Comparison of ENCODE assay signal across 1 cellular context in the genomic region with DNA sequence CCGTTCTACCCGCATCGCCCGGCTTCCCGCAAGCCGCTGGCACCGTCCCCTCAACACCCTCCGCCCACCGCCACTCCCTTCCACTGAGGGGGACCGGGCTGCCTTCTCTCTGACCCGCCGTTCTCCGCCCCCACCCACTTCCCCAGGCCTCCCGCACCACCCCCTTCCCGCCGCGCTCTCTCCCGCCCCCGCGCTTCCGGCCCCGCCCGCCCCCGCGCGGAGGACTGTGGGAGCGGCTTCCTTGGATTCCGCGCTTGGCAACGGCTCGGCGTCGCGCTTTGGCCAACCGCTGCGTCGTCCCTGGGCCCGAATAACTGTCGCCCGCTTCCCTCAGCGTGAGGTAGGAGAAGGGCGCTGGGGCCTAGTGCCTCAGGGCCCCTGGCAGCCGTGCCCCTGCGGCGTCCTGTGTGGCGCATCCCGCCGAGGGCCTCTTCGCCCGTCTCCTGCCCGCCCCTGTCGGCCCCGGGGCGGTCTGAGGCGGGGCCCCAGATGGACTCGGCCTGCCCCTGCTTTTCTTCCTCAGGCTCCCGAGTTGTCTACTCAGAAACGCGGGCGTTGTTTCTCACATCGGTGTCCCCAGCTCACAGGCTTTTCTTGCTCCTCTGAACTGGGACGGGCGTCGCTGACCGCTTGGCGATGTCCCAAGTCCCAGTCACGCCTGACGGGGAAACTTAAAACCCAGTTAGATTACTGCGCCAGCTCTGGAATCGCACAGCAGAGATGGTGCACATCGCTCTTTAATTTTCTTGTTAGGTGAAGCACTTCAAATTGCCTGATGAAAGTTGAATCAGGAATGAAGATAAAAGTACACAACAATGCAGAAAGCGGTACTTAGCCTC.
TF ChIP-seq lines count a peak whose summit lies in the region.

A gene with protein sequence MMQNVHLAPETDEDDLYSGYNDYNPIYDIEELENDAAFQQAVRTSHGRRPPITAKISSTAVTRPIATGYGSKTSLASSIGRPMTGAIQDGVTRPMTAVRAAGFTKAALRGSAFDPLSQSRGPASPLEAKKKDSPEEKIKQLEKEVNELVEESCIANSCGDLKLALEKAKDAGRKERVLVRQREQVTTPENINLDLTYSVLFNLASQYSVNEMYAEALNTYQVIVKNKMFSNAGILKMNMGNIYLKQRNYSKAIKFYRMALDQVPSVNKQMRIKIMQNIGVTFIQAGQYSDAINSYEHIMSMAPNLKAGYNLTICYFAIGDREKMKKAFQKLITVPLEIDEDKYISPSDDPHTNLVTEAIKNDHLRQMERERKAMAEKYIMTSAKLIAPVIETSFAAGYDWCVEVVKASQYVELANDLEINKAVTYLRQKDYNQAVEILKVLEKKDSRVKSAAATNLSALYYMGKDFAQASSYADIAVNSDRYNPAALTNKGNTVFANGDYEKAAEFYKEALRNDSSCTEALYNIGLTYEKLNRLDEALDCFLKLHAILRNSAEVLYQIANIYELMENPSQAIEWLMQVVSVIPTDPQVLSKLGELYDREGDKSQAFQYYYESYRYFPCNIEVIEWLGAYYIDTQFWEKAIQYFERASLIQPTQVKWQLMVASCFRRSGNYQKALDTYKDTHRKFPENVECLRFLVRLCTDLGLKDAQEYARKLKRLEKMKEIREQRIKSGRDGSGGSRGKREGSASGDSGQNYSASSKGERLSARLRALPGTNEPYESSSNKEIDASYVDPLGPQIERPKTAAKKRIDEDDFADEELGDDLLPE (plus strand): TSS at position 241 of the 839 bp plus-strand sequence. CDS start 7,229 bp downstream, outside the sequence.

TF ChIP-seq in GM12878, 131 proteins besides CTCF, POLR2A, EP300 and RAD21 (continued from another document):
- TF ChIP-seq, protein P1, sequence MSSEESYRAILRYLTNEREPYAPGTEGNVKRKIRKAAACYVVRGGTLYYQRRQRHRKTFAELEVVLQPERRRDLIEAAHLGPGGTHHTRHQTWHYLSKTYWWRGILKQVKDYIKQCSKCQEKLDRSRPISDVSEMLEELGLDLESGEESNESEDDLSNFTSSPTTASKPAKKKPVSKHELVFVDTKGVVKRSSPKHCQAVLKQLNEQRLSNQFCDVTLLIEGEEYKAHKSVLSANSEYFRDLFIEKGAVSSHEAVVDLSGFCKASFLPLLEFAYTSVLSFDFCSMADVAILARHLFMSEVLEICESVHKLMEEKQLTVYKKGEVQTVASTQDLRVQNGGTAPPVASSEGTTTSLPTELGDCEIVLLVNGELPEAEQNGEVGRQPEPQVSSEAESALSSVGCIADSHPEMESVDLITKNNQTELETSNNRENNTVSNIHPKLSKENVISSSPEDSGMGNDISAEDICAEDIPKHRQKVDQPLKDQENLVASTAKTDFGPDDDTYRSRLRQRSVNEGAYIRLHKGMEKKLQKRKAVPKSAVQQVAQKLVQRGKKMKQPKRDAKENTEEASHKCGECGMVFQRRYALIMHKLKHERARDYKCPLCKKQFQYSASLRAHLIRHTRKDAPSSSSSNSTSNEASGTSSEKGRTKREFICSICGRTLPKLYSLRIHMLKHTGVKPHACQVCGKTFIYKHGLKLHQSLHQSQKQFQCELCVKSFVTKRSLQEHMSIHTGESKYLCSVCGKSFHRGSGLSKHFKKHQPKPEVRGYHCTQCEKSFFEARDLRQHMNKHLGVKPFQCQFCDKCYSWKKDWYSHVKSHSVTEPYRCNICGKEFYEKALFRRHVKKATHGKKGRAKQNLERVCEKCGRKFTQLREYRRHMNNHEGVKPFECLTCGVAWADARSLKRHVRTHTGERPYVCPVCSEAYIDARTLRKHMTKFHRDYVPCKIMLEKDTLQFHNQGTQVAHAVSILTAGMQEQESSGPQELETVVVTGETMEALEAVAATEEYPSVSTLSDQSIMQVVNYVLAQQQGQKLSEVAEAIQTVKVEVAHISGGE (CRISPR knock-in tag; IDR thresholded peaks at IDR 0.05) = no peak
- no peak for TF ChIP-seq HCFC1 (IDR thresholded peaks at IDR 0.05; ENCODE audit: low read length)
- TF ChIP-seq FOS (IDR thresholded peaks at IDR 0.05; ENCODE audit: borderline replicate concordance, extremely low read depth, insufficient read length) = no peak
- no peak for TF ChIP-seq JUND (IDR thresholded peaks at IDR 0.05; ENCODE audit: low read depth, low read length)
- peak; percentile 55; the same call in 1 of the 2 replicates for TF ChIP-seq HDGF (IDR thresholded peaks at IDR 0.05)
- TF ChIP-seq, protein P2, sequence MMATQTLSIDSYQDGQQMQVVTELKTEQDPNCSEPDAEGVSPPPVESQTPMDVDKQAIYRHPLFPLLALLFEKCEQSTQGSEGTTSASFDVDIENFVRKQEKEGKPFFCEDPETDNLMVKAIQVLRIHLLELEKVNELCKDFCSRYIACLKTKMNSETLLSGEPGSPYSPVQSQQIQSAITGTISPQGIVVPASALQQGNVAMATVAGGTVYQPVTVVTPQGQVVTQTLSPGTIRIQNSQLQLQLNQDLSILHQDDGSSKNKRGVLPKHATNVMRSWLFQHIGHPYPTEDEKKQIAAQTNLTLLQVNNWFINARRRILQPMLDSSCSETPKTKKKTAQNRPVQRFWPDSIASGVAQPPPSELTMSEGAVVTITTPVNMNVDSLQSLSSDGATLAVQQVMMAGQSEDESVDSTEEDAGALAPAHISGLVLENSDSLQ (IDR thresholded peaks at IDR 0.05) = 0 out of 2 replicates have a peak, but pooled peaks have one; percentile 30
- TF ChIP-seq PML (IDR thresholded peaks at IDR 0.05; ENCODE audit: low read length) = no peak
- 0 out of 2 replicates have a peak, but pooled peaks have one; percentile 41 for TF ChIP-seq TAF1 (IDR thresholded peaks at IDR 0.05; ENCODE audit: borderline replicate concordance, low read depth, low read length)
- TF ChIP-seq ZNF24 (IDR thresholded peaks at IDR 0.05) = no peak
- no peak for TF ChIP-seq CBX3 (IDR thresholded peaks at IDR 0.05; ENCODE audit: borderline replicate concordance, low read depth)
- TF ChIP-seq, protein P3, sequence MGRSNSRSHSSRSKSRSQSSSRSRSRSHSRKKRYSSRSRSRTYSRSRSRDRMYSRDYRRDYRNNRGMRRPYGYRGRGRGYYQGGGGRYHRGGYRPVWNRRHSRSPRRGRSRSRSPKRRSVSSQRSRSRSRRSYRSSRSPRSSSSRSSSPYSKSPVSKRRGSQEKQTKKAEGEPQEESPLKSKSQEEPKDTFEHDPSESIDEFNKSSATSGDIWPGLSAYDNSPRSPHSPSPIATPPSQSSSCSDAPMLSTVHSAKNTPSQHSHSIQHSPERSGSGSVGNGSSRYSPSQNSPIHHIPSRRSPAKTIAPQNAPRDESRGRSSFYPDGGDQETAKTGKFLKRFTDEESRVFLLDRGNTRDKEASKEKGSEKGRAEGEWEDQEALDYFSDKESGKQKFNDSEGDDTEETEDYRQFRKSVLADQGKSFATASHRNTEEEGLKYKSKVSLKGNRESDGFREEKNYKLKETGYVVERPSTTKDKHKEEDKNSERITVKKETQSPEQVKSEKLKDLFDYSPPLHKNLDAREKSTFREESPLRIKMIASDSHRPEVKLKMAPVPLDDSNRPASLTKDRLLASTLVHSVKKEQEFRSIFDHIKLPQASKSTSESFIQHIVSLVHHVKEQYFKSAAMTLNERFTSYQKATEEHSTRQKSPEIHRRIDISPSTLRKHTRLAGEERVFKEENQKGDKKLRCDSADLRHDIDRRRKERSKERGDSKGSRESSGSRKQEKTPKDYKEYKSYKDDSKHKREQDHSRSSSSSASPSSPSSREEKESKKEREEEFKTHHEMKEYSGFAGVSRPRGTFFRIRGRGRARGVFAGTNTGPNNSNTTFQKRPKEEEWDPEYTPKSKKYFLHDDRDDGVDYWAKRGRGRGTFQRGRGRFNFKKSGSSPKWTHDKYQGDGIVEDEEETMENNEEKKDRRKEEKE (IDR thresholded peaks at IDR 0.05) = no peak
- TF ChIP-seq ZNF217 (IDR thresholded peaks at IDR 0.05) = no peak
- no peak for TF ChIP-seq HDAC2 (IDR thresholded peaks at IDR 0.05)
- 0 out of 2 replicates have a peak, but pooled peaks have one; percentile 30 for TF ChIP-seq NBN (IDR thresholded peaks at IDR 0.05)
- no peak for TF ChIP-seq PAX5 (IDR thresholded peaks at IDR 0.05; ENCODE audit: borderline replicate concordance, low read depth, low read length)
- no peak for TF ChIP-seq STAT1 (conservative IDR thresholded peaks at IDR 0.05)
- TF ChIP-seq SREBF1 (IDR thresholded peaks at IDR 0.05; ENCODE audit: low read length) = no peak
- TF ChIP-seq RFX5 (IDR thresholded peaks at IDR 0.05; ENCODE audit: low read depth, low read length) = no peak
- TF ChIP-seq, protein P4, sequence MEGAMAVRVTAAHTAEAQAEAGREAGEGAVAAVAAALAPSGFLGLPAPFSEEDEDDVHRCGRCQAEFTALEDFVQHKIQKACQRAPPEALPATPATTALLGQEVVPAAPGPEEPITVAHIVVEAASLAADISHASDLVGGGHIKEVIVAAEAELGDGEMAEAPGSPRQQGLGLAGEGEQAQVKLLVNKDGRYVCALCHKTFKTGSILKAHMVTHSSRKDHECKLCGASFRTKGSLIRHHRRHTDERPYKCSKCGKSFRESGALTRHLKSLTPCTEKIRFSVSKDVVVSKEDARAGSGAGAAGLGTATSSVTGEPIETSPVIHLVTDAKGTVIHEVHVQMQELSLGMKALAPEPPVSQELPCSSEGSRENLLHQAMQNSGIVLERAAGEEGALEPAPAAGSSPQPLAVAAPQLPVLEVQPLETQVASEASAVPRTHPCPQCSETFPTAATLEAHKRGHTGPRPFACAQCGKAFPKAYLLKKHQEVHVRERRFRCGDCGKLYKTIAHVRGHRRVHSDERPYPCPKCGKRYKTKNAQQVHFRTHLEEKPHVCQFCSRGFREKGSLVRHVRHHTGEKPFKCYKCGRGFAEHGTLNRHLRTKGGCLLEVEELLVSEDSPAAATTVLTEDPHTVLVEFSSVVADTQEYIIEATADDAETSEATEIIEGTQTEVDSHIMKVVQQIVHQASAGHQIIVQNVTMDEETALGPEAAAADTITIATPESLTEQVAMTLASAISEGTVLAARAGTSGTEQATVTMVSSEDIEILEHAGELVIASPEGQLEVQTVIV (IDR thresholded peaks at IDR 0.05; ENCODE audit: borderline replicate concordance, partially characterized antibody) = no peak
- TF ChIP-seq, protein P5, sequence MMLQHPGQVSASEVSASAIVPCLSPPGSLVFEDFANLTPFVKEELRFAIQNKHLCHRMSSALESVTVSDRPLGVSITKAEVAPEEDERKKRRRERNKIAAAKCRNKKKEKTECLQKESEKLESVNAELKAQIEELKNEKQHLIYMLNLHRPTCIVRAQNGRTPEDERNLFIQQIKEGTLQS (IDR thresholded peaks at IDR 0.05; ENCODE audit: borderline replicate concordance, extremely low read depth, low read depth, low read length) = no peak
- TF ChIP-seq, protein P6, sequence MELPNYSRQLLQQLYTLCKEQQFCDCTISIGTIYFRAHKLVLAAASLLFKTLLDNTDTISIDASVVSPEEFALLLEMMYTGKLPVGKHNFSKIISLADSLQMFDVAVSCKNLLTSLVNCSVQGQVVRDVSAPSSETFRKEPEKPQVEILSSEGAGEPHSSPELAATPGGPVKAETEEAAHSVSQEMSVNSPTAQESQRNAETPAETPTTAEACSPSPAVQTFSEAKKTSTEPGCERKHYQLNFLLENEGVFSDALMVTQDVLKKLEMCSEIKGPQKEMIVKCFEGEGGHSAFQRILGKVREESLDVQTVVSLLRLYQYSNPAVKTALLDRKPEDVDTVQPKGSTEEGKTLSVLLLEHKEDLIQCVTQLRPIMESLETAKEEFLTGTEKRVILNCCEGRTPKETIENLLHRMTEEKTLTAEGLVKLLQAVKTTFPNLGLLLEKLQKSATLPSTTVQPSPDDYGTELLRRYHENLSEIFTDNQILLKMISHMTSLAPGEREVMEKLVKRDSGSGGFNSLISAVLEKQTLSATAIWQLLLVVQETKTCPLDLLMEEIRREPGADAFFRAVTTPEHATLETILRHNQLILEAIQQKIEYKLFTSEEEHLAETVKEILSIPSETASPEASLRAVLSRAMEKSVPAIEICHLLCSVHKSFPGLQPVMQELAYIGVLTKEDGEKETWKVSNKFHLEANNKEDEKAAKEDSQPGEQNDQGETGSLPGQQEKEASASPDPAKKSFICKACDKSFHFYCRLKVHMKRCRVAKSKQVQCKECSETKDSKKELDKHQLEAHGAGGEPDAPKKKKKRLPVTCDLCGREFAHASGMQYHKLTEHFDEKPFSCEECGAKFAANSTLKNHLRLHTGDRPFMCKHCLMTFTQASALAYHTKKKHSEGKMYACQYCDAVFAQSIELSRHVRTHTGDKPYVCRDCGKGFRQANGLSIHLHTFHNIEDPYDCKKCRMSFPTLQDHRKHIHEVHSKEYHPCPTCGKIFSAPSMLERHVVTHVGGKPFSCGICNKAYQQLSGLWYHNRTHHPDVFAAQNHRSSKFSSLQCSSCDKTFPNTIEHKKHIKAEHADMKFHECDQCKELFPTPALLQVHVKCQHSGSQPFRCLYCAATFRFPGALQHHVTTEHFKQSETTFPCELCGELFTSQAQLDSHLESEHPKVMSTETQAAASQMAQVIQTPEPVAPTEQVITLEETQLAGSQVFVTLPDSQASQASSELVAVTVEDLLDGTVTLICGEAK (IDR thresholded peaks at IDR 0.05; ENCODE audit: borderline replicate concordance) = no peak
- TF ChIP-seq RELA (IDR thresholded peaks at IDR 0.05; ENCODE audit: borderline replicate concordance, partially characterized antibody) = no peak
- TF ChIP-seq BACH1 (IDR thresholded peaks at IDR 0.05; ENCODE audit: borderline replicate concordance) = no peak
- TF ChIP-seq, protein P7, sequence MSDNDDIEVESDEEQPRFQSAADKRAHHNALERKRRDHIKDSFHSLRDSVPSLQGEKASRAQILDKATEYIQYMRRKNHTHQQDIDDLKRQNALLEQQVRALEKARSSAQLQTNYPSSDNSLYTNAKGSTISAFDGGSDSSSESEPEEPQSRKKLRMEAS (IDR thresholded peaks at IDR 0.05; ENCODE audit: low read depth, low read length) = no peak; the same call in 1 of the 2 replicates
- TF ChIP-seq ATF7 (IDR thresholded peaks at IDR 0.05; ENCODE audit: low read depth) = no peak
- TF ChIP-seq MYC (IDR thresholded peaks at IDR 0.05; ENCODE audit: insufficient read depth, insufficient read length, insufficient replicate concordance, low read length, severe bottlenecking) = no peak
- TF ChIP-seq KLF5 (IDR thresholded peaks at IDR 0.05; ENCODE audit: partially characterized antibody) = no peak
- TF ChIP-seq SUPT20H (IDR thresholded peaks at IDR 0.05; ENCODE audit: borderline replicate concordance, control insufficient read depth, low read depth, low read length) = no peak
- no peak for TF ChIP-seq CHD2 (IDR thresholded peaks at IDR 0.05; ENCODE audit: borderline replicate concordance, low read depth, low read length)
TF ChIP-seq in GM12878: peak in this region for 25.
